8 cellular contexts compared by ENCODE assay signal in genomic region chr17:81509048-81509686, GRCh38. TPM values are rescaled to one million over a fixed set of nuclear protein-coding genes. Genes with fewer than 3 reads are reported as not detected.
DNase-seq lines count a peak whose midpoint lies in the region; ATAC-seq and TF ChIP-seq lines count a peak whose summit lies in the region.

No MANE protein-coding gene starts in this region.

- intact Hi-C loops in activated CD8-positive, alpha-beta T cell treated with anti-CD3 and anti-CD28 coated beads for 36 hours (cut with micrococcal nuclease): no loop called here

- TF ChIP-seq POLR2A in gastroesophageal sphincter (IDR thresholded peaks at IDR 0.05): no peak

- no peaks in the 10 kb centered on the region for H3K9me3 Mint-ChIP-seq in activated CD8-positive, alpha-beta T cell treated with anti-CD3 and anti-CD28 coated beads for 36 hours

- TF ChIP-seq CTCF in AG10803 (conservative IDR thresholded peaks at IDR 0.05; ENCODE audit: low read length) (no peak), gastroesophageal sphincter (IDR thresholded peaks at IDR 0.05) (no peak)
- no peak for TF ChIP-seq CTCF in activated CD8-positive, alpha-beta T cell treated with anti-CD3 and anti-CD28 coated beads for 36 hours (IDR thresholded peaks at IDR 0.05)

- CTCF ChIA-PET in activated CD8-positive, alpha-beta T cell treated with anti-CD3 and anti-CD28 coated beads for 36 hours (lab: Charles Lee): interaction anchor here (0.8 to 6.2 kb wide), 3 partner anchors 25 to 256 kb away, joined by 3 to 28 read pairs (median 3); no protein-coding TSS in a partner anchor

- H3K4me3 ChIP-seq in AG10803 (ENCODE audit: low read length) (peak overlapping the region; percentile 95), gastroesophageal sphincter (peak overlapping the region; percentile 70 to 83), skin epidermis (peak overlapping the region; percentile 68 to 96 (median 86))

- no peak for TF ChIP-seq EP300 in gastroesophageal sphincter (IDR thresholded peaks at IDR 0.05)

- H3K36me3 Mint-ChIP-seq in activated CD8-positive, alpha-beta T cell treated with anti-CD3 and anti-CD28 coated beads for 36 hours (ENCODE audit: low read depth): peaks cover 42% of the 10 kb centered on the region

- H3K4me3 Mint-ChIP-seq in activated CD8-positive, alpha-beta T cell treated with anti-CD3 and anti-CD28 coated beads for 36 hours: peak overlapping the region; percentile 97

- POLR2A ChIA-PET in activated CD8-positive, alpha-beta T cell treated with anti-CD3 and anti-CD28 coated beads for 36 hours (lab: Charles Lee): interaction anchor here (0.9 to 3.9 kb wide), 12 partner anchors 9 to 238 kb away, joined by 3 to 20 read pairs (median 7); partner anchors contain the start of genes FAAP100 and SLC38A10

- 14 to 15% methylated on average over 5 to 6 of the region's 8 CpGs for WGBS in gastroesophageal sphincter (ENCODE audit: low coverage in 1 of 2), 2 donors

- peak overlapping the region; percentile 92 for H3K27ac Mint-ChIP-seq in activated CD8-positive, alpha-beta T cell treated with anti-CD3 and anti-CD28 coated beads for 36 hours

- H3K4me1 Mint-ChIP-seq in activated CD8-positive, alpha-beta T cell treated with anti-CD3 and anti-CD28 coated beads for 36 hours (ENCODE audit: low read depth): peaks cover 14% of the 10 kb centered on the region

- no peaks in the 10 kb centered on the region for H3K27me3 ChIP-seq in gastroesophageal sphincter

- no peak for DNase-seq in AG10803 (ENCODE audit: low read depth)
- DNase-seq in HCEC 1CT: peak; percentile 61
- no peak for DNase-seq in activated CD8-positive, alpha-beta T cell treated with anti-CD3 and anti-CD28 coated beads for 36 hours
- DNase-seq in mesenteric fat pad (ENCODE audit: low spot score): no peak

- H3K9me3 ChIP-seq in gastroesophageal sphincter: no peaks in the 10 kb centered on the region

- no peaks in the 10 kb centered on the region for H3K27me3 Mint-ChIP-seq in activated CD8-positive, alpha-beta T cell treated with anti-CD3 and anti-CD28 coated beads for 36 hours

- H3K4me1 ChIP-seq in gastroesophageal sphincter: peaks cover 0 to 30% (median 6%) of the 10 kb centered on the region in 3 donors

- no peak for ATAC-seq in activated CD8-positive, alpha-beta T cell treated with anti-CD3 and anti-CD28 coated beads for 36 hours
- ATAC-seq in gastroesophageal sphincter (no peak), HG03039 (IDR thresholded peaks at IDR 0.05; ENCODE audit: unreplicated experiment) (no peak), HG03469 (IDR thresholded peaks at IDR 0.05; ENCODE audit: unreplicated experiment) (no peak)

- H3K36me3 ChIP-seq in gastroesophageal sphincter: peaks cover 0 to 40% of the 10 kb centered on the region in 2 donors

- peak overlapping the region; percentile 16 to 100 (median 98) for H3K27ac ChIP-seq in gastroesophageal sphincter
- peak overlapping the region in 14 of 21 experiments; percentile 10 to 100 (median 94) for H3K27ac ChIP-seq in skin epidermis

RNA-seq across cellular contexts. Expression of gene ACTG1, which starts 3.4 kb away (rescaled TPM):
- 1,000 to 10,000 TPM; 4,606 to 4,756 TPM for total RNA-seq in activated CD8-positive, alpha-beta T cell treated with anti-CD3 and anti-CD28 coated beads for 36 hours
- total RNA-seq in gastroesophageal sphincter: 1,000 to 10,000 TPM in 3 of 4 donors, 100 to 1,000 TPM in 1; 829 to 1,848 (median 1,550) TPM
- 1,641 TPM for total RNA-seq in mesenteric fat pad

RNA-seq across cellular contexts. Expression of gene FSCN2, which starts 19.0 kb away (rescaled TPM):
- under 1 TPM in 1 of 2 experiments, not detected in 1; 0.32 TPM for total RNA-seq in activated CD8-positive, alpha-beta T cell treated with anti-CD3 and anti-CD28 coated beads for 36 hours
- 1 to 10 TPM in 2 of 4 donors, under 1 TPM in 2; 0.49 to 2.1 (median 1.0) TPM for total RNA-seq in gastroesophageal sphincter
- 0.39 TPM for total RNA-seq in mesenteric fat pad

RNA-seq across cellular contexts. Expression of gene FAAP100, which starts 43.0 kb away (rescaled TPM):
- 10 to 100 TPM; 40.5 to 42.7 TPM for total RNA-seq in activated CD8-positive, alpha-beta T cell treated with anti-CD3 and anti-CD28 coated beads for 36 hours
- total RNA-seq in gastroesophageal sphincter (10 to 100 TPM; 14.6 to 32.1 (median 20.7) TPM), mesenteric fat pad (25.5 TPM)
